8 cellular contexts compared by ENCODE assay signal in the genomic region with DNA sequence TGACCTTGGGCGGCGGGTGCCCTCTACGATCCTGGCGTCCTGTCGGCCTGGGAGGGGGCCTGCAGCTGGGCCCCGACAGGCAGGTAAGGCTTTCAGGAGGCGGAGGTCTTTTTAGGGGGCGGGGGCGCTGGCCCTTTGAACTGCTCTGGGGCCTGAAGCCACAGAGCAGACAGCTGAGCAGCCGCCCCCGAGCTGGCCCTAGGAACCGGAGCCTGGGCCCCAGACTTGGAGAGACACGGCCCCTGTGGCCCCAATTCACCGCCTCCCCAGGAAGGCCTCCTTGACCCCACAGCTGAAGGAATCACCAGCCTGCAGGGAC. TPM values are rescaled to one million over a fixed set of nuclear protein-coding genes. Genes with fewer than 3 reads are reported as not detected.
DNase-seq lines count a peak whose midpoint lies in the region; ATAC-seq, FAIRE-seq and TF ChIP-seq lines count a peak whose summit lies in the region.

No MANE protein-coding gene starts in this region.

- TF ChIP-seq POLR2A in right lobe of liver (IDR thresholded peaks at IDR 0.05) (no peak), tibial nerve (IDR thresholded peaks at IDR 0.05) (no peak)

- H3K4me3 ChIP-seq in astrocyte of the cerebellum (ENCODE audit: low read depth, low read length) (peak overlapping the region; percentile 71), right lobe of liver (peak overlapping the region; percentile 66 to 86 (median 82)), tibial nerve (peak overlapping the region; percentile 50 to 93 (median 86))

- FAIRE-seq in HTR-8/SVneo (lab: Jason Lieb, UNC): no peak

- H3K36me3 ChIP-seq in right lobe of liver (peaks cover 0 to under 1% (median 0%) of the 10 kb centered on the region in 4 donors), tibial nerve (no peaks in the 10 kb centered on the region)

- no peak for TF ChIP-seq EP300 in tibial nerve (IDR thresholded peaks at IDR 0.05)

- no CpG with 5 or more reads among the region's 14 CpGs for WGBS in right lobe of liver (ENCODE audit: insufficient coverage, low coverage, low lambda C conversion rate, missing lambda C conversion rate)
- WGBS in tibial nerve, 2 donors: 0 to 11% methylated on average over 1 to 4 of the region's 14 CpGs

- H3K27me3 ChIP-seq in right lobe of liver (no peaks in the 10 kb centered on the region), tibial nerve (no peaks in the 10 kb centered on the region)

- ATAC-seq in right lobe of liver: no peak
- no peak for ATAC-seq in HG03159 (IDR thresholded peaks at IDR 0.05; ENCODE audit: unreplicated experiment)

- DNase-seq in activated CD4-positive, alpha-beta T cell treated with anti-CD3 and anti-CD28 coated beads, Interleukin-2, amount 10 ng/mL, durations not matched to agents 24 days and 14 days: no peak
- no peak for DNase-seq in activated CD4-positive, alpha-beta T cell treated with anti-CD3 and anti-CD28 coated beads for 1 hour
- DNase-seq in astrocyte of the cerebellum (ENCODE audit: low read depth) (no peak), right lobe of liver (peak in 1 of 3 donors; percentile 38), tibial nerve (ENCODE audit: low spot score in 2 of 2) (no peak), HTR-8/SVneo (ENCODE audit: insufficient read length, low spot score) (no peak), GM19240 (ENCODE audit: insufficient read length, low spot score) (no peak)

- peak overlapping the region; percentile 87 for H3K27ac Mint-ChIP-seq in activated CD4-positive, alpha-beta T cell treated with anti-CD3 and anti-CD28 coated beads, Interleukin-2, amount 10 ng/mL, durations not matched to agents 24 days and 14 days

- in situ Hi-C loops in astrocyte of the cerebellum (cut with HindIII; ENCODE audit: low sequenced_read_pairs): no loop called here

- peaks cover 34% of the 10 kb centered on the region for H3K4me1 Mint-ChIP-seq in activated CD4-positive, alpha-beta T cell treated with anti-CD3 and anti-CD28 coated beads, Interleukin-2, amount 10 ng/mL, durations not matched to agents 24 days and 14 days

- H3K9me3 Mint-ChIP-seq in activated CD4-positive, alpha-beta T cell treated with anti-CD3 and anti-CD28 coated beads, Interleukin-2, amount 10 ng/mL, durations not matched to agents 24 days and 14 days: peaks cover 3% of the 10 kb centered on the region

- H3K36me3 Mint-ChIP-seq in activated CD4-positive, alpha-beta T cell treated with anti-CD3 and anti-CD28 coated beads, Interleukin-2, amount 10 ng/mL, durations not matched to agents 24 days and 14 days (ENCODE audit: low read depth): peaks cover 16% of the 10 kb centered on the region

- no peaks in the 10 kb centered on the region for H3K27me3 Mint-ChIP-seq in activated CD4-positive, alpha-beta T cell treated with anti-CD3 and anti-CD28 coated beads, Interleukin-2, amount 10 ng/mL, durations not matched to agents 24 days and 14 days

- TF ChIP-seq CTCF in astrocyte of the cerebellum (IDR thresholded peaks at IDR 0.05; ENCODE audit: low read depth, low read length, missing control alignments) (no peak), right lobe of liver (IDR thresholded peaks at IDR 0.05) (no peak), tibial nerve (IDR thresholded peaks at IDR 0.05) (no peak)

- peak overlapping the region; percentile 62 to 87 (median 84) for H3K27ac ChIP-seq in right lobe of liver
- H3K27ac ChIP-seq in tibial nerve: peak overlapping the region; percentile 83 to 96 (median 92)

- peak overlapping the region; percentile 86 for H3K4me3 Mint-ChIP-seq in activated CD4-positive, alpha-beta T cell treated with anti-CD3 and anti-CD28 coated beads, Interleukin-2, amount 10 ng/mL, durations not matched to agents 24 days and 14 days

- intact Hi-C loops in activated CD4-positive, alpha-beta T cell treated with anti-CD3 and anti-CD28 coated beads, Interleukin-2, amount 10 ng/mL, durations not matched to agents 24 days and 14 days (cut with micrococcal nuclease): loop anchor here (2.0 to 5.0 kb wide), 3 partner anchors 64 to 176 kb away; no protein-coding TSS in a partner anchor
- intact Hi-C loops in right lobe of liver (cut with DNase I): no loop called here

- H3K4me1 ChIP-seq in right lobe of liver (peaks cover 0 to 64% (median 33%) of the 10 kb centered on the region in 4 donors), tibial nerve (peaks cover 0 to 64% (median 44%) of the 10 kb centered on the region in 4 donors)

- H3K9me3 ChIP-seq in right lobe of liver: no peaks in the 10 kb centered on the region
- H3K9me3 ChIP-seq in tibial nerve: no peaks in the 10 kb centered on the region

RNA-seq across cellular contexts. Expression of a gene that starts 0.5 kb away (rescaled TPM):
- 62.8 and 63.2 TPM in 2 replicates for total RNA-seq in activated CD4-positive, alpha-beta T cell treated with anti-CD3 and anti-CD28 coated beads, Interleukin-2, amount 10 ng/mL, durations not matched to agents 24 days and 14 days
- total RNA-seq in right lobe of liver (10 to 100 TPM in 5 of 6 experiments, 1 to 10 TPM in 1; 9.6 to 27.5 (median 18.5) TPM), tibial nerve (10 to 100 TPM; 20.3 to 42.0 (median 24.7) TPM)

RNA-seq across cellular contexts. Expression of a gene that starts 23.8 kb away (rescaled TPM):
- 39.2 and 41.0 TPM in 2 replicates for total RNA-seq in activated CD4-positive, alpha-beta T cell treated with anti-CD3 and anti-CD28 coated beads, Interleukin-2, amount 10 ng/mL, durations not matched to agents 24 days and 14 days
- total RNA-seq in right lobe of liver: 10 to 100 TPM; 10.9 to 18.1 (median 14.0) TPM
- 10 to 100 TPM; 27.3 to 35.4 (median 29.3) TPM for total RNA-seq in tibial nerve
